ENCODE assay signal across 1 cellular context in genomic region chr17:200604-200985, GRCh38.
TF ChIP-seq lines count a peak whose summit lies in the region.

No MANE protein-coding gene starts in this region.

TF ChIP-seq in K562, 482 proteins besides CTCF, POLR2A, EP300 and RAD21 (continued from another document):
- TF ChIP-seq ZBTB26 (CRISPR knock-in tag; IDR thresholded peaks at IDR 0.05) (no peak), THRA (IDR thresholded peaks at IDR 0.05) (no peak), ZNF561 (CRISPR knock-in tag; conservative IDR thresholded peaks at IDR 0.05) (no peak), FOXK2 (conservative IDR thresholded peaks at IDR 0.05 in 1 of 2, IDR thresholded peaks at IDR 0.05 in 1 of 2; ENCODE audit: low read depth in 2 of 2) (no peak), SUPT5H (IDR thresholded peaks at IDR 0.05) (no peak), ZNF121 (CRISPR knock-in tag; conservative IDR thresholded peaks at IDR 0.05) (no peak), SMARCA5 (IDR thresholded peaks at IDR 0.05) (no peak)
